ENCODE assay signal across 15 cellular contexts in the genomic region with DNA sequence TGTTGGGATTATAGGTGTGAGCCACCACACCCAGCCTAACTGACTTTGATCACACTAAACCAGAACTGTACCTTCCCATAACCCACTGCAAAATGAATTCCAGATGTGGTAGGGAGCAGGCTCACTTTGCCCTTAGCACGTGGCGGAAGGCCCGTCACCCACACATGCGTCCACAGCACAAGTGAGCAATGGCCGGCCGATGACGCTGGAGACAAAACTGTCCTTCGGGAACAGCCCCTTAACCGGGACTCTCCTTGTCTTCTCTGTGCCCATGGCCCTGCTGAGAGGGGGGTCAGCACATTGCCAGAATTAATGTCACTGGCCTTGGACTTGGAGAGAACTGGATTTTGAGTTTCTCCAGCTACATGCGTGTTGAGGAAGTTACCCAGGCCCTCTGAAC.
A peak's percentile ranks its signal among the peaks of the same experiment; 100 is the strongest.
DNase-seq lines count a peak whose midpoint lies in the region; ATAC-seq, FAIRE-seq and TF ChIP-seq lines count a peak whose summit lies in the region.
"Had no signal": no experiment of that assay in that cellular context is flagged by ENCODE, and none has a peak within 500 bp of the region (broad histone marks: within the 10 kb centered on the region; RNA-seq: fewer than 3 reads in every experiment).

No MANE protein-coding gene starts in this region.

- no peak overlapping the region for H3K27ac ChIP-seq in RWPE2 (ENCODE audit: poor library complexity, severe bottlenecking)
- no peak overlapping the region for H3K27ac ChIP-seq in lower lobe of right lung
- H3K27ac ChIP-seq: BLaER1 had no signal

- H3K4me1 ChIP-seq in RWPE2 (ENCODE audit: insufficient read depth, poor library complexity, severe bottlenecking) (peaks cover 20% of the 10 kb centered on the region), lower lobe of right lung (peaks cover 23% of the 10 kb centered on the region)
- H3K4me1 ChIP-seq: Caco-2 had no signal

- H3K36me3 ChIP-seq in RWPE2 (ENCODE audit: low read depth) (no peaks in the 10 kb centered on the region), lower lobe of right lung (no peaks in the 10 kb centered on the region)
- H3K36me3 ChIP-seq: BLaER1 had no signal

- DNase-seq in activated CD8-positive, alpha-beta memory T cell treated with anti-CD3 and anti-CD28 coated beads for 24 hours, result peak; percentile 52
- DNase-seq in activated CD8-positive, alpha-beta memory T cell treated with anti-CD3 and anti-CD28 coated beads, Interleukin-2, amount 50 U/mL, for 4 hours, result no peak
- DNase-seq in HTR-8/SVneo (ENCODE audit: insufficient read length, low spot score) (no peak), RWPE2 (ENCODE audit: low spot score) (peak; percentile 74), islet precursor cell (peak; percentile 41), DMS 273 (lab: John Stamatoyannopoulos, UW; ENCODE audit: unreplicated experiment) (no peak), lower lobe of right lung (no peak)
- DNase-seq: 8988T; AML-193; Caco-2; CD8-positive, alpha-beta memory T cell; GOT3; H9 had no signal

- no peaks in the 10 kb centered on the region for H3K27me3 ChIP-seq in RWPE2 (ENCODE audit: insufficient read depth, poor library complexity, severe bottlenecking)
- no peaks in the 10 kb centered on the region for H3K27me3 ChIP-seq in lower lobe of right lung (ENCODE audit: low read depth)

- peak; percentile 23 for FAIRE-seq in HTR-8/SVneo (lab: Jason Lieb, UNC)

- no peak overlapping the region for H3K4me3 ChIP-seq in RWPE2 (ENCODE audit: severe bottlenecking)
- H3K4me3 ChIP-seq in lower lobe of right lung, result no peak overlapping the region
- H3K4me3 ChIP-seq: BLaER1 had no signal

- H3K9me3 ChIP-seq in RWPE2 (ENCODE audit: severe bottlenecking) (no peaks in the 10 kb centered on the region), lower lobe of right lung (no peaks in the 10 kb centered on the region)
- H3K9me3 ChIP-seq: BLaER1, Caco-2 had no signal

- intact Hi-C loops in lower lobe of right lung (cut with DNase I), result no loop called here

- TF ChIP-seq CTCF in RWPE2 (IDR thresholded peaks at IDR 0.05; ENCODE audit: poor library complexity, severe bottlenecking) (no peak), lower lobe of right lung (IDR thresholded peaks at IDR 0.05) (no peak)

- no peak for ATAC-seq in RWPE2 (ENCODE audit: low read depth)
- no peak for ATAC-seq in lower lobe of right lung
- ATAC-seq in GM18861 (IDR thresholded peaks at IDR 0.05; ENCODE audit: unreplicated experiment), result no peak

Comparison
In these comparisons a context has a peak if more than half of its experiments do, and no peak if none do; other contexts are left out.
1. DNase-seq: peak in activated CD8-positive, alpha-beta memory T cell treated with anti-CD3 and anti-CD28 coated beads for 24 hours (single experiment), RWPE2 (single experiment) and islet precursor cell (single experiment); none in activated CD8-positive, alpha-beta memory T cell treated with anti-CD3 and anti-CD28 coated beads, Interleukin-2, amount 50 U/mL, for 4 hours (single experiment), HTR-8/SVneo (single experiment), DMS 273 (single experiment) and lower lobe of right lung (single experiment).